In genomic region chr14:75002392-75003249, GRCh38 we compare ENCODE assay signal across 8 cellular contexts. TPM values are rescaled to one million over a fixed set of nuclear protein-coding genes. Genes with fewer than 3 reads are reported as not detected.
DNase-seq lines count a peak whose midpoint lies in the region; ATAC-seq and TF ChIP-seq lines count a peak whose summit lies in the region.

Gene EIF2B2, plus strand, starts transcription at chr14:75002921. Its CDS starts 70 bp downstream, at chr14:75002991.

- peak within 1 kb of the TSS; percentile 77 for H3K27ac ChIP-seq in temporal lobe (ENCODE audit: low read depth, low read length)

- peaks cover 6% of the 10 kb centered on the region for H3K36me3 ChIP-seq in GM06990 (ENCODE audit: control insufficient read depth, insufficient read depth, low read length)

- peaks cover 18% of the 10 kb centered on the region for H3K36me3 Mint-ChIP-seq in activated naive CD4-positive, alpha-beta T cell treated with anti-CD3 and anti-CD28 coated beads, Interleukin-2, amount 50 U/mL, for 24 hours

- H3K4me1 Mint-ChIP-seq in activated naive CD4-positive, alpha-beta T cell treated with anti-CD3 and anti-CD28 coated beads, Interleukin-2, amount 50 U/mL, for 24 hours: peaks cover 45% of the 10 kb centered on the region

- peak within 1 kb of the TSS; percentile 95 for H3K4me3 ChIP-seq in GM06990 (replicated peaks; ENCODE audit: low read depth, low read length)

- no peaks in the 10 kb centered on the region for H3K27me3 ChIP-seq in GM06990 (replicated peaks; ENCODE audit: control insufficient read depth, insufficient read depth, low read length)

- DNase-seq in GM06990 (ENCODE audit: extremely low read depth, insufficient read length) (peak; percentile 100), NCI-H1092 (lab: John Stamatoyannopoulos, UW) (peak; percentile 94), globus pallidus (ENCODE audit: low spot score) (peak; percentile 97), occipital lobe (lab: John Stamatoyannopoulos, UW) (peak; percentile 98)

- H3K27me3 Mint-ChIP-seq in activated naive CD4-positive, alpha-beta T cell treated with anti-CD3 and anti-CD28 coated beads, Interleukin-2, amount 50 U/mL, for 24 hours: no peaks in the 10 kb centered on the region

- peak; percentile 96 for ATAC-seq in HG02588 (IDR thresholded peaks at IDR 0.05; ENCODE audit: unreplicated experiment)
- peak; percentile 99 for ATAC-seq in SK-N-SH treated with all-trans-retinoic acid at 6 μM for 48 hours

- H3K9me3 Mint-ChIP-seq in activated naive CD4-positive, alpha-beta T cell treated with anti-CD3 and anti-CD28 coated beads, Interleukin-2, amount 50 U/mL, for 24 hours: no peaks in the 10 kb centered on the region

- H3K27ac Mint-ChIP-seq in activated naive CD4-positive, alpha-beta T cell treated with anti-CD3 and anti-CD28 coated beads, Interleukin-2, amount 50 U/mL, for 24 hours: peak within 1 kb of the TSS; percentile 84

- no peak for TF ChIP-seq CTCF in GM06990 (IDR thresholded peaks at IDR 0.05; ENCODE audit: insufficient read depth, low read length, poor library complexity, severe bottlenecking)

- peak within 1 kb of the TSS; percentile 97 for H3K4me3 Mint-ChIP-seq in activated naive CD4-positive, alpha-beta T cell treated with anti-CD3 and anti-CD28 coated beads, Interleukin-2, amount 50 U/mL, for 24 hours

TF ChIP-seq in SK-N-SH treated with all-trans-retinoic acid at 6 μM for 48 hours, 23 proteins besides CTCF, POLR2A, EP300 and RAD21:
- TF ChIP-seq, protein P1, sequence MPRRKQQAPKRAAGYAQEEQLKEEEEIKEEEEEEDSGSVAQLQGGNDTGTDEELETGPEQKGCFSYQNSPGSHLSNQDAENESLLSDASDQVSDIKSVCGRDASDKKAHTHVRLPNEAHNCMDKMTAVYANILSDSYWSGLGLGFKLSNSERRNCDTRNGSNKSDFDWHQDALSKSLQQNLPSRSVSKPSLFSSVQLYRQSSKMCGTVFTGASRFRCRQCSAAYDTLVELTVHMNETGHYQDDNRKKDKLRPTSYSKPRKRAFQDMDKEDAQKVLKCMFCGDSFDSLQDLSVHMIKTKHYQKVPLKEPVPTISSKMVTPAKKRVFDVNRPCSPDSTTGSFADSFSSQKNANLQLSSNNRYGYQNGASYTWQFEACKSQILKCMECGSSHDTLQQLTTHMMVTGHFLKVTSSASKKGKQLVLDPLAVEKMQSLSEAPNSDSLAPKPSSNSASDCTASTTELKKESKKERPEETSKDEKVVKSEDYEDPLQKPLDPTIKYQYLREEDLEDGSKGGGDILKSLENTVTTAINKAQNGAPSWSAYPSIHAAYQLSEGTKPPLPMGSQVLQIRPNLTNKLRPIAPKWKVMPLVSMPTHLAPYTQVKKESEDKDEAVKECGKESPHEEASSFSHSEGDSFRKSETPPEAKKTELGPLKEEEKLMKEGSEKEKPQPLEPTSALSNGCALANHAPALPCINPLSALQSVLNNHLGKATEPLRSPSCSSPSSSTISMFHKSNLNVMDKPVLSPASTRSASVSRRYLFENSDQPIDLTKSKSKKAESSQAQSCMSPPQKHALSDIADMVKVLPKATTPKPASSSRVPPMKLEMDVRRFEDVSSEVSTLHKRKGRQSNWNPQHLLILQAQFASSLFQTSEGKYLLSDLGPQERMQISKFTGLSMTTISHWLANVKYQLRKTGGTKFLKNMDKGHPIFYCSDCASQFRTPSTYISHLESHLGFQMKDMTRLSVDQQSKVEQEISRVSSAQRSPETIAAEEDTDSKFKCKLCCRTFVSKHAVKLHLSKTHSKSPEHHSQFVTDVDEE (CRISPR knock-in tag; IDR thresholded peaks at IDR 0.05): no peak
- no peak for TF ChIP-seq ARNTL (CRISPR knock-in tag; IDR thresholded peaks at IDR 0.05; ENCODE audit: borderline replicate concordance, low read depth)
- TF ChIP-seq BACH2 (CRISPR knock-in tag; IDR thresholded peaks at IDR 0.05; ENCODE audit: borderline replicate concordance): no peak
- no peak for TF ChIP-seq RARB (CRISPR knock-in tag; IDR thresholded peaks at IDR 0.05)
- TF ChIP-seq ZC3H10 (CRISPR knock-in tag; IDR thresholded peaks at IDR 0.05): no peak
- TF ChIP-seq CREB5 (CRISPR knock-in tag; IDR thresholded peaks at IDR 0.05; ENCODE audit: low read depth): no peak
- no peak for TF ChIP-seq TOX (CRISPR knock-in tag; IDR thresholded peaks at IDR 0.05; ENCODE audit: borderline replicate concordance)
- no peak for TF ChIP-seq SNAI2 (CRISPR knock-in tag; IDR thresholded peaks at IDR 0.05)
- no peak for TF ChIP-seq ZNF70 (CRISPR knock-in tag; IDR thresholded peaks at IDR 0.05)
- TF ChIP-seq ZNF8 (CRISPR knock-in tag; IDR thresholded peaks at IDR 0.05): no peak
- TF ChIP-seq ESRRG (CRISPR knock-in tag; IDR thresholded peaks at IDR 0.05): no peak
- no peak for TF ChIP-seq ZNF565 (CRISPR knock-in tag; conservative IDR thresholded peaks at IDR 0.05; ENCODE audit: low read depth)
- TF ChIP-seq ZFP3 (CRISPR knock-in tag; IDR thresholded peaks at IDR 0.05): no peak
- no peak for TF ChIP-seq ZFP30 (CRISPR knock-in tag; IDR thresholded peaks at IDR 0.05)
- no peak for TF ChIP-seq ISL1 (CRISPR knock-in tag; IDR thresholded peaks at IDR 0.05)
- TF ChIP-seq, protein P2, sequence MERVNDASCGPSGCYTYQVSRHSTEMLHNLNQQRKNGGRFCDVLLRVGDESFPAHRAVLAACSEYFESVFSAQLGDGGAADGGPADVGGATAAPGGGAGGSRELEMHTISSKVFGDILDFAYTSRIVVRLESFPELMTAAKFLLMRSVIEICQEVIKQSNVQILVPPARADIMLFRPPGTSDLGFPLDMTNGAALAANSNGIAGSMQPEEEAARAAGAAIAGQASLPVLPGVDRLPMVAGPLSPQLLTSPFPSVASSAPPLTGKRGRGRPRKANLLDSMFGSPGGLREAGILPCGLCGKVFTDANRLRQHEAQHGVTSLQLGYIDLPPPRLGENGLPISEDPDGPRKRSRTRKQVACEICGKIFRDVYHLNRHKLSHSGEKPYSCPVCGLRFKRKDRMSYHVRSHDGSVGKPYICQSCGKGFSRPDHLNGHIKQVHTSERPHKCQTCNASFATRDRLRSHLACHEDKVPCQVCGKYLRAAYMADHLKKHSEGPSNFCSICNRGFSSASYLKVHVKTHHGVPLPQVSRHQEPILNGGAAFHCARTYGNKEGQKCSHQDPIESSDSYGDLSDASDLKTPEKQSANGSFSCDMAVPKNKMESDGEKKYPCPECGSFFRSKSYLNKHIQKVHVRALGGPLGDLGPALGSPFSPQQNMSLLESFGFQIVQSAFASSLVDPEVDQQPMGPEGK (CRISPR knock-in tag; IDR thresholded peaks at IDR 0.05; ENCODE audit: borderline replicate concordance): no peak

RNA-seq across cellular contexts. Expression of gene EIF2B2, which starts in this region (rescaled TPM):
- total RNA-seq in occipital lobe: 20.3 TPM
- total RNA-seq in temporal lobe: 30.2 TPM

Comparison
In these comparisons a context has a peak if more than half of its experiments do, and no peak if none do; other contexts are left out.
1. Peak in every context shown above with its lines: DNase-seq, ATAC-seq, H3K4me3 ChIP-seq and H3K27ac ChIP-seq.